In genomic region chr18:8720141-8720540, GRCh38 we compare ENCODE assay signal across 31 cellular contexts.
"Had no signal": no experiment of that assay in that cellular context is flagged by ENCODE, and none has a peak within 500 bp of the region (broad histone marks: within the 10 kb centered on the region; RNA-seq: fewer than 3 reads in every experiment).

No MANE protein-coding gene starts in this region.

- H3K9me3 Mint-ChIP-seq: activated CD4-positive, alpha-beta T cell treated with anti-CD3 and anti-CD28 coated beads, Interleukin-2, amount 10 ng/mL, durations not matched to agents 24 days and 14 days; activated naive CD4-positive, alpha-beta T cell treated with anti-CD3 and anti-CD28 coated beads, Interleukin-2, amount 50 U/mL, for 24 hours; activated naive CD8-positive, alpha-beta T cell treated with anti-CD3 and anti-CD28 coated beads, Interleukin-2, amount 50 U/mL, for 24 hours; activated T-cell treated with anti-CD3 and anti-CD28 coated beads, Interleukin-2, amount 50 U/mL, for 24 hours; activated T-helper 1 cell treated with anti-CD3 and anti-CD28 coated beads, Interleukin-12 subunit alpha, Interleukin-12 subunit beta, Interleukin-2, Interleukin-4 antibody, amounts not matched to agents 30 ng/mL and 10 ng/mL and 1 ng/mL, durations not matched to agents 14 hours and 24 hours and 36 hours; central memory CD8-positive, alpha-beta T cell; T-helper 2 cell treated with Interferon-gamma antibody and Interleukin-4, amounts not matched to agents 5 μg/mL and 100 μg/mL, for 36 hours had no signal

- FAIRE-seq: bronchial epithelial cell, RCC 7860 had no signal

- H3K9me3 ChIP-seq: ascending aorta, body of pancreas, MG63, SJSA1 had no signal

- ATAC-seq: activated CD8-positive, alpha-beta memory T cell treated with anti-CD3 and anti-CD28 coated beads, Interleukin-2, amount 10 ng/mL, durations not matched to agents 7 days and 5 days; activated naive CD8-positive, alpha-beta T cell treated with anti-CD3 and anti-CD28 coated beads, Interleukin-2, amount 50 U/mL, for 24 hours; body of pancreas; PC-3; SK-N-SH treated with all-trans-retinoic acid at 6 μM for 48 hours had no signal

- H3K4me3 Mint-ChIP-seq: activated CD4-positive, alpha-beta T cell treated with anti-CD3 and anti-CD28 coated beads, Interleukin-2, amount 10 ng/mL, durations not matched to agents 24 days and 14 days; activated CD8-positive, alpha-beta memory T cell treated with anti-CD3 and anti-CD28 coated beads, Interleukin-2, amount 10 ng/mL, durations not matched to agents 7 days and 5 days; activated naive CD4-positive, alpha-beta T cell treated with anti-CD3 and anti-CD28 coated beads, Interleukin-2, amount 50 U/mL, for 24 hours; activated naive CD8-positive, alpha-beta T cell treated with anti-CD3 and anti-CD28 coated beads, Interleukin-2, amount 50 U/mL, for 24 hours; activated T-cell treated with anti-CD3 and anti-CD28 coated beads, Interleukin-2, amount 50 U/mL, for 24 hours; activated T-helper 1 cell treated with anti-CD3 and anti-CD28 coated beads, Interleukin-12 subunit alpha, Interleukin-12 subunit beta, Interleukin-2, Interleukin-4 antibody, amounts not matched to agents 30 ng/mL and 10 ng/mL and 1 ng/mL, durations not matched to agents 14 hours and 24 hours and 36 hours; central memory CD8-positive, alpha-beta T cell; T-helper 2 cell treated with Interferon-gamma antibody and Interleukin-4, amounts not matched to agents 5 μg/mL and 100 μg/mL, for 36 hours had no signal

- H3K27me3 ChIP-seq: ascending aorta, body of pancreas, MG63, SJSA1 had no signal

- H3K36me3 Mint-ChIP-seq: activated CD8-positive, alpha-beta memory T cell treated with anti-CD3 and anti-CD28 coated beads, Interleukin-2, amount 10 ng/mL, durations not matched to agents 7 days and 5 days; activated naive CD4-positive, alpha-beta T cell treated with anti-CD3 and anti-CD28 coated beads, Interleukin-2, amount 50 U/mL, for 24 hours had no signal

- DNase-seq: activated CD4-positive, alpha-beta T cell treated with anti-CD3 and anti-CD28 coated beads, Interleukin-2, amount 10 ng/mL, durations not matched to agents 24 days and 14 days; activated CD4-positive, alpha-beta T cell treated with anti-CD3 and anti-CD28 coated beads, Interleukin-2, amount 50 U/mL, for 48 hours; activated CD4-positive, CD25-positive, alpha-beta regulatory T cell treated with anti-CD3 and anti-CD28 coated beads, Interleukin-2, amount 50 U/mL, for 72 hours; activated CD8-positive, alpha-beta memory T cell treated with anti-CD3 and anti-CD28 coated beads, Interleukin-2, amount 10 ng/mL, durations not matched to agents 7 days and 5 days; activated effector memory CD4-positive, alpha-beta T cell treated with Interleukin-2 at 50 U/mL for 16 hours; activated naive CD4-positive, alpha-beta T cell; activated naive CD8-positive, alpha-beta T cell treated with anti-CD3 and anti-CD28 coated beads, Interleukin-2, amount 50 U/mL, for 24 hours; activated T-cell treated with anti-CD3 and anti-CD28 coated beads, Interleukin-2, amount 50 U/mL, for 24 hours; amniotic stem cell; body of pancreas; MG63; MV-4-11; NCI-H1092 treated with DMSO at 0.1 percent for 48 hours; NCI-H1417 treated with DMSO at 0.1 percent for 48 hours; NCI-H187; NCI-H2081; NCI-H510A treated with DMSO at 0.1 percent for 48 hours; NCI-H69; NK-92 treated with Interleukin-12 subunit alpha and Interleukin-12 subunit beta, amount 100 ng/mL, for 24 hours; PC-3; SHP77; SW 1271 had no signal

- H3K4me1 ChIP-seq: ascending aorta had no signal

- H3K36me3 ChIP-seq: ascending aorta had no signal

- H3K4me1 Mint-ChIP-seq: activated CD4-positive, alpha-beta T cell treated with anti-CD3 and anti-CD28 coated beads, Interleukin-2, amount 10 ng/mL, durations not matched to agents 24 days and 14 days; activated CD8-positive, alpha-beta memory T cell treated with anti-CD3 and anti-CD28 coated beads, Interleukin-2, amount 10 ng/mL, durations not matched to agents 7 days and 5 days; activated naive CD4-positive, alpha-beta T cell treated with anti-CD3 and anti-CD28 coated beads, Interleukin-2, amount 50 U/mL, for 24 hours; activated naive CD8-positive, alpha-beta T cell treated with anti-CD3 and anti-CD28 coated beads, Interleukin-2, amount 50 U/mL, for 24 hours; central memory CD8-positive, alpha-beta T cell had no signal

- H3K4me3 ChIP-seq: ascending aorta, body of pancreas, MG63, SJSA1 had no signal

- H3K27ac ChIP-seq: ascending aorta, SJSA1 had no signal

- H3K27ac Mint-ChIP-seq: activated CD4-positive, alpha-beta T cell treated with anti-CD3 and anti-CD28 coated beads, Interleukin-2, amount 10 ng/mL, durations not matched to agents 24 days and 14 days; activated CD8-positive, alpha-beta memory T cell treated with anti-CD3 and anti-CD28 coated beads, Interleukin-2, amount 10 ng/mL, durations not matched to agents 7 days and 5 days; activated naive CD4-positive, alpha-beta T cell treated with anti-CD3 and anti-CD28 coated beads, Interleukin-2, amount 50 U/mL, for 24 hours; activated naive CD8-positive, alpha-beta T cell treated with anti-CD3 and anti-CD28 coated beads, Interleukin-2, amount 50 U/mL, for 24 hours; activated T-cell treated with anti-CD3 and anti-CD28 coated beads, Interleukin-2, amount 50 U/mL, for 24 hours; activated T-helper 1 cell treated with anti-CD3 and anti-CD28 coated beads, Interleukin-12 subunit alpha, Interleukin-12 subunit beta, Interleukin-2, Interleukin-4 antibody, amounts not matched to agents 30 ng/mL and 10 ng/mL and 1 ng/mL, durations not matched to agents 14 hours and 24 hours and 36 hours; T-helper 2 cell treated with Interferon-gamma antibody and Interleukin-4, amounts not matched to agents 5 μg/mL and 100 μg/mL, for 36 hours had no signal
